ENCODE assay signal across 10 cellular contexts in the genomic region with DNA sequence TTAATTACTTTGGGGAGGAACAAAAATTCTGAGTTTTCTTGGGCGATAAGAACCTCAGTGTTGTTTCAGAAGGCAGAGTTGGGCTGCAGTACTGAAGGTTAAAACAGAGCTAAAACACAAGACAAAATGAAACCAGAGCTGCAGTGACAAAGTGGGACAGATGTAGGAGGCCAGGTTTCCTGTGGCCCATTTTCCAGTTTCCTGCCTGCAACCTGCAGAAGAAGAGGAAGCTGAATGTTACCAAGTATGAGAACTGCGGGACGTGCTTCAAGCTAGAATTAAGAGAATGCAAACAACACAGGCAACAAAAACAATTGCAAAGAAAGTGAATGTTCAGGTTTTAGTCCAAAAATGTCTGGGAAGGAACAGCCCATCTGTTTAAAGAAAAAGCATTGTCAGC. TPM values are rescaled to one million over a fixed set of nuclear protein-coding genes. Genes with fewer than 3 reads are reported as not detected.
A peak's percentile ranks its signal among the peaks of the same experiment; 100 is the strongest.
DNase-seq lines count a peak whose midpoint lies in the region; ATAC-seq and TF ChIP-seq lines count a peak whose summit lies in the region.
"Had no signal": no experiment of that assay in that cellular context is flagged by ENCODE, and none has a peak within 500 bp of the region (broad histone marks: within the 10 kb centered on the region; RNA-seq: fewer than 3 reads in every experiment).

No MANE protein-coding gene starts in this region.

- H3K9me2 ChIP-seq in OCI-LY7 (ENCODE audit: insufficient read depth, low read length), result no peaks in the 10 kb centered on the region

- peak overlapping the region; percentile 44 for H3K4me2 ChIP-seq in OCI-LY7 (ENCODE audit: low read length)

- CTCF ChIA-PET in OCI-LY7 (lab: Charles Lee; ENCODE audit: unreplicated experiment), result interaction anchor here (0.6 kb wide), 1 partner anchor 334 kb away, joined by 4 read pairs; no protein-coding TSS in a partner anchor

- intact Hi-C loops in OCI-LY7 (cut with micrococcal nuclease; ENCODE audit: unreplicated experiment) (no loop called here), sigmoid colon (cut with DNase I) (loop anchor here (2.0 kb wide), 1 partner anchor 305 kb away; no protein-coding TSS in a partner anchor)

- H3K9me3 ChIP-seq in OCI-LY7 (ENCODE audit: low read length) (no peaks in the 10 kb centered on the region), sigmoid colon (no peaks in the 10 kb centered on the region)

- ATAC-seq in HG02759 (IDR thresholded peaks at IDR 0.05; ENCODE audit: unreplicated experiment), result no peak
- no peak for ATAC-seq in GM21723 (IDR thresholded peaks at IDR 0.05; ENCODE audit: unreplicated experiment)

- H3K79me2 ChIP-seq in OCI-LY7 (ENCODE audit: insufficient read depth, low read depth, low read length), result no peaks in the 10 kb centered on the region

- 59 to 86% methylated on average over 3 of the region's 3 CpGs for WGBS in sigmoid colon, 2 donors

- no TSS peak for BruUV-seq in OCI-LY7 (replicated peaks; lab: Mats Ljungman, UMichigan)

- peak; percentile 42 to 52 for DNase-seq in NOMO-1 (lab: John Stamatoyannopoulos, UW; ENCODE audit: unreplicated experiment in 2 of 2)
- no peak for DNase-seq in NOMO-1 treated with dmso at 0.1 percent for 144 hours (lab: John Stamatoyannopoulos, UW; ENCODE audit: unreplicated experiment)
- DNase-seq in OCI-LY7 (ENCODE audit: low spot score), result no peak
- DNase-seq in dermis blood vessel endothelial cell, result peak; percentile 85
- no peak for DNase-seq in sigmoid colon
- no peak for DNase-seq in DMS153 (lab: John Stamatoyannopoulos, UW)
- DNase-seq: stimulated activated CD4-positive, alpha-beta T cell treated with anti-CD3 and anti-CD28 coated beads, Interleukin-2, amount 100 ng/mL, for 48 hours had no signal

- TF ChIP-seq EP300 in sigmoid colon (IDR thresholded peaks at IDR 0.05), result no peak

- H3K4me1 ChIP-seq in OCI-LY7 (ENCODE audit: insufficient read depth, low read length, poor library complexity, severe bottlenecking) (peaks cover 85% of the 10 kb centered on the region), sigmoid colon (peaks cover 0 to 46% (median 33%) of the 10 kb centered on the region in 4 donors)

- H3K4me3 ChIP-seq in OCI-LY7 (ENCODE audit: low read depth, low read length, poor library complexity, severe bottlenecking) (no peak overlapping the region), sigmoid colon (no peak overlapping the region)
- H3K4me3 ChIP-seq: SK-N-MC had no signal

- H3K27me3 ChIP-seq in sigmoid colon, result no peaks in the 10 kb centered on the region

- no peak for TF ChIP-seq POLR2A in sigmoid colon (IDR thresholded peaks at IDR 0.05)

- POLR2A ChIA-PET in OCI-LY7 (lab: Charles Lee), result interaction anchor here (0.7 to 1.8 kb wide), 11 partner anchors 10 to 305 kb away, joined by 3 to 11 read pairs (median 4); no protein-coding TSS in a partner anchor

- no peak overlapping the region for H2AFZ ChIP-seq in OCI-LY7 (ENCODE audit: low read length)

- no peak for TF ChIP-seq CTCF in OCI-LY7 (conservative IDR thresholded peaks at IDR 0.05; ENCODE audit: low read length)
- TF ChIP-seq CTCF in sigmoid colon (IDR thresholded peaks at IDR 0.05), result no peak

- H3K36me3 ChIP-seq in OCI-LY7 (ENCODE audit: insufficient read depth, low read length) (no peaks in the 10 kb centered on the region), sigmoid colon (no peaks in the 10 kb centered on the region)

- 0 out of 2 replicates have a peak, but pooled peaks cover 15% of the 10 kb centered on the region for H4K20me1 ChIP-seq in OCI-LY7 (ENCODE audit: insufficient read depth, low read length)

- no peak overlapping the region for H3K27ac ChIP-seq in OCI-LY7 (ENCODE audit: low read depth, low read length, poor library complexity, severe bottlenecking)
- peak overlapping the region in 3 of 4 donors; percentile 47 to 55 (median 51) for H3K27ac ChIP-seq in sigmoid colon
- H3K27ac ChIP-seq: SK-N-MC had no signal

RNA-seq across cellular contexts. Expression of a gene that starts 17.8 kb away (rescaled TPM):
- total RNA-seq in OCI-LY7 (2014; rRNA removed; shearing (Covaris generic)), result 1.9 and 2.2 TPM in 2 replicates
- total RNA-seq in OCI-LY7 (2022) (2.5 and 4.2 TPM in 2 replicates), dermis blood vessel endothelial cell (45.6 and 95.3 TPM in 2 replicates), sigmoid colon (10 to 100 TPM; 15.7 to 23.8 (median 18.4) TPM)
- 10 to 100 TPM in 1 of 3 donors, 1 to 10 TPM in 2; 2.3 to 12.0 (median 9.0) TPM for polyA plus RNA-seq in sigmoid colon

Comparison
In these comparisons a context has a peak if more than half of its experiments do, and no peak if none do; other contexts are left out.
1. DNase-seq: peak in NOMO-1 (2 of 2) and dermis blood vessel endothelial cell (single experiment); none in NOMO-1 treated with dmso at 0.1 percent for 144 hours (single experiment), OCI-LY7 (single experiment), sigmoid colon (single experiment) and DMS153 (single experiment).